21 cellular contexts compared by ENCODE assay signal in the genomic region with DNA sequence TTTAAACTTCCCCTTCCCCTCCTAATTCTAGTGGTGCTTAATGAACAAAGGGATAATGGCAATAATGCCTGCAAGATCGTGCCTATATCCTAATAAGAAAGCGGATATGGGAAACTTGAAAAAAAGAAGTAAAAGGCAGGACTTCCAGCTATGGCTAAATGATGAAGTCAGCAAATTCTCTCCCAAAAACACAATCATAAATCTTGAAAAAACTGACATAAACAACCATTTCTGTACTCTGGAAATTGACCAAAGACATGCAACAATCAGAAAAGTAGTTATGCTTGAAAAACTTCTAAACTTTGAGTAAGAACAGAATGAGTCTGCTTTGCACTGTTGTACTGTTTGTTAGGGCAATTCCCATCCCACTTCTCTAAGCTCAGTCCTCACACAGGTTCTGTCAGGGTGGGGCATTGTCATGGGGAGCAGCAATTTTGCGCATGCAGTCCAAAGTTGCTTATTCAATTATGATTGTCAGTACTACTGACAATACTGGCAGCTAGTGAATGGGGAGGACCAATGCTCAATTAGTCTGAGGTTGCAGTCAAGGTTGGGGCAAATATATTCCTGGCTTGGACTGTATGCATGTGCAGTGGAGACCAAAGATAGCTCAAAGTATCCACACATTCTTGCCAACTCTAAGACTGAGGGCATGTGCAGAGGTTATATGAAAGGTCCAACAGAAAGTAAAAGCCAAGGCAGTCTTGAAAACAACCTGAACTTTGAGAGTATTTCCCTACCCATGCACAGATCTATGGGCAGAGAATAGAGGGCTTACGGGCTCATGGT. TPM values are rescaled to one million over a fixed set of nuclear protein-coding genes. Genes with fewer than 3 reads are reported as not detected.
DNase-seq lines count a peak whose midpoint lies in the region; ATAC-seq, FAIRE-seq and TF ChIP-seq lines count a peak whose summit lies in the region.
"Had no signal": no experiment of that assay in that cellular context is flagged by ENCODE, and none has a peak within 500 bp of the region (broad histone marks: within the 10 kb centered on the region; RNA-seq: fewer than 3 reads in every experiment).

No MANE protein-coding gene starts in this region.

- peaks cover 0 to 16% (median 0%) of the 10 kb centered on the region in 11 experiments; a peak in 4 of 22 replicates for H3K27me3 ChIP-seq in BLaER1 treated with 17β-estradiol and CSF1 and Interleukin-3, amounts not matched to agents 10 nM and 100 nM
- no peaks in the 10 kb centered on the region for H3K27me3 ChIP-seq in GM12878 (replicated peaks in 1 of 2; ENCODE audit: control insufficient read depth in 2 of 2, insufficient read depth in 2 of 2, low read length in 1 of 2)
- H3K27me3 ChIP-seq in left ventricle myocardium inferior (ENCODE audit: low read depth), result no peaks in the 10 kb centered on the region
- H3K27me3 ChIP-seq: SJCRH30 had no signal

- CTCF ChIA-PET in GM12878 (lab: Yijun Ruan, JAX), result interaction anchor here (0.6 to 14.1 kb wide), 12 partner anchors 11 to 772 kb away, joined by 3 to 175 read pairs (median 6); partner anchors contain the start of gene ARHGAP22

- SMC1A ChIA-PET in GM12878 (lab: Charles Lee; ENCODE audit: uncharacterized antibody, unreplicated experiment), result interaction anchor here (0.7 to 11.2 kb wide), 16 partner anchors 8 to 307 kb away, joined by 3 to 174 read pairs (median 6); partner anchors contain the start of gene ARHGAP22

- POLR2A ChIA-PET in GM12878 (lab: Charles Lee), result interaction anchor here (1.1 to 2.8 kb wide), 4 partner anchors 13 to 28 kb away, joined by 3 to 13 read pairs (median 8); no protein-coding TSS in a partner anchor

- TF ChIP-seq EP300 in GM12878 (IDR thresholded peaks at IDR 0.05; ENCODE audit: borderline replicate concordance in 1 of 2, control insufficient read depth in 1 of 2, low read depth in 2 of 2, low read length in 2 of 2), result no peak

- TF ChIP-seq POLR2A in GM12878 (IDR thresholded peaks at IDR 0.05; ENCODE audit: low read depth, low read length), result no peak

- peak overlapping the region in 8 of 11 experiments; percentile 43 to 92 (median 77); a peak in 16 of 22 replicates for H3K4me2 ChIP-seq in BLaER1 treated with 17β-estradiol and CSF1 and Interleukin-3, amounts not matched to agents 10 nM and 100 nM
- H3K4me2 ChIP-seq in GM12878 (ENCODE audit: control insufficient read depth, insufficient read depth), result peak overlapping the region; percentile 36

- TF ChIP-seq RAD21 in GM12878 (IDR thresholded peaks at IDR 0.05; ENCODE audit: insufficient read depth, low read depth, low read length), result no peak

- H3K9ac ChIP-seq in BLaER1 treated with 17β-estradiol and CSF1 and Interleukin-3, amounts not matched to agents 10 nM and 100 nM, result peak overlapping the region in 4 of 11 experiments; percentile 48 to 61 (median 56); a peak in 6 of 22 replicates
- no peak overlapping the region for H3K9ac ChIP-seq in GM12878 (ENCODE audit: control insufficient read depth, insufficient read depth, low read length)

- H3K9me3 ChIP-seq in BLaER1 treated with 17β-estradiol and CSF1 and Interleukin-3, amounts not matched to agents 10 nM and 100 nM (replicated peaks in 1 of 11), result peaks cover 19 to 36% (median 22%) of the 10 kb centered on the region in 11 experiments; a peak in 19 of 22 replicates
- H3K9me3 ChIP-seq in GM12878 (replicated peaks; ENCODE audit: control insufficient read depth, insufficient read depth, low read length) (peaks cover 2% of the 10 kb centered on the region), left ventricle myocardium inferior (replicated peaks) (peaks cover 30% of the 10 kb centered on the region)
- H3K9me3 ChIP-seq: SJCRH30 had no signal

- RAD21 ChIA-PET in GM12878 (lab: Charles Lee; ENCODE audit: unreplicated experiment), result interaction anchor here (0.7 to 3.3 kb wide), 13 partner anchors 9 to 88 kb away, joined by 3 to 30 read pairs (median 5); no protein-coding TSS in a partner anchor

- BruUV-seq in GM12878 (replicated peaks; lab: Mats Ljungman, UMichigan), result no TSS peak

- peak; percentile 41 for FAIRE-seq in GM12878 (lab: Jason Lieb, UNC)
- FAIRE-seq: G401.6 had no signal

- H2AFZ ChIP-seq in GM12878 (ENCODE audit: control insufficient read depth, low read depth, low read length), result peak overlapping the region; percentile 15

- in situ Hi-C loops in GM12878 (cut with MboI), result no loop called here

- intact Hi-C loops in GM12878 (cut with micrococcal nuclease; ENCODE audit: unreplicated experiment), result no loop called here
- intact Hi-C loops in left ventricle myocardium inferior (cut with micrococcal nuclease), result no loop called here

- peak; percentile 51 for DNase-seq in CD1c-positive myeloid dendritic cell (ENCODE audit: extremely low spot score)
- no peak for DNase-seq in GM12878 (ENCODE audit: low read depth, low spot score)
- DNase-seq in left ventricle myocardium inferior, result no peak
- DNase-seq in stimulated activated naive CD8-positive, alpha-beta T cell treated with anti-CD3 and anti-CD28 coated beads, Interleukin-15, Interleukin-2, amounts not matched to agents 100 U/mL and 50 U/mL, for 24 hours, result no peak
- DNase-seq: AML-193; Caco-2; CD4-positive, CD25-positive, alpha-beta regulatory T cell; NCI-H1048; NCI-H1436; NCI-H1930; NCI-H345; NCI-H524 treated with DMSO at 0.1 percent for 48 hours; PC-3; RPMI8226; SJCRH30 had no signal

- peak overlapping the region in 9 of 11 experiments; percentile 8 to 76 (median 67); a peak in 16 of 22 replicates for H3K27ac ChIP-seq in BLaER1 treated with 17β-estradiol and CSF1 and Interleukin-3, amounts not matched to agents 10 nM and 100 nM
- H3K27ac ChIP-seq in GM12878 (ENCODE audit: control insufficient read depth, insufficient read depth) (peak overlapping the region; percentile 53; the same call in 1 of the 2 replicates), left ventricle myocardium inferior (replicated peaks) (peak overlapping the region; percentile 48)
- H3K27ac ChIP-seq: SJCRH30 had no signal

- peaks cover 25 to 69% (median 50%) of the 10 kb centered on the region in 10 experiments for H3K4me1 ChIP-seq in BLaER1 treated with 17β-estradiol and CSF1 and Interleukin-3, amounts not matched to agents 10 nM and 100 nM
- peaks cover 26% of the 10 kb centered on the region for H3K4me1 ChIP-seq in GM12878 (ENCODE audit: control insufficient read depth, insufficient read depth, low read length)
- H3K4me1 ChIP-seq in left ventricle myocardium inferior, result peaks cover 16% of the 10 kb centered on the region
- H3K4me1 ChIP-seq: Caco-2, SJCRH30 had no signal

- H3K79me2 ChIP-seq in GM12878 (ENCODE audit: control insufficient read depth, insufficient read depth, low read length), result no peaks in the 10 kb centered on the region; the same call in 1 of the 2 replicates

- peaks cover 0 to 3% (median 0%) of the 10 kb centered on the region in 11 experiments; a peak in 1 of 22 replicates for H3K36me3 ChIP-seq in BLaER1 treated with 17β-estradiol and CSF1 and Interleukin-3, amounts not matched to agents 10 nM and 100 nM
- H3K36me3 ChIP-seq in GM12878 (ENCODE audit: control insufficient read depth in 2 of 2, insufficient read depth in 2 of 2, low read length in 1 of 2), result no peaks in the 10 kb centered on the region
- H3K36me3 ChIP-seq in left ventricle myocardium inferior, result no peaks in the 10 kb centered on the region
- H3K36me3 ChIP-seq: SJCRH30 had no signal

- H3K4me3 ChIP-seq in BLaER1 treated with 17β-estradiol and CSF1 and Interleukin-3, amounts not matched to agents 10 nM and 100 nM, result peak overlapping the region in 2 of 10 experiments; percentile 15 to 19; a peak in 1 of 20 replicates
- H3K4me3 ChIP-seq in GM12878, result 0 out of 2 replicates have a peak overlapping the region, but pooled peaks have one; percentile 10
- no peak overlapping the region for H3K4me3 ChIP-seq in left ventricle myocardium inferior
- H3K4me3 ChIP-seq: SJCRH30 had no signal

- ATAC-seq in GM12878 (peak; percentile 46), GM21423 (IDR thresholded peaks at IDR 0.05; ENCODE audit: unreplicated experiment) (no peak), GM19452 (IDR thresholded peaks at IDR 0.05; ENCODE audit: unreplicated experiment) (no peak)
- no peak for ATAC-seq in stimulated activated naive CD8-positive, alpha-beta T cell treated with anti-CD3 and anti-CD28 coated beads, Interleukin-15, Interleukin-2, amounts not matched to agents 100 U/mL and 50 U/mL, for 24 hours
- ATAC-seq: PC-3 had no signal

- 62% methylated on average over 4 of the region's 4 CpGs for whole genome bisulfite sequencing in GM12878 (ENCODE audit: insufficient coverage, insufficient replicate concordance, low lambda C conversion rate, missing lambda C conversion rate)

- no peaks in the 10 kb centered on the region for H4K20me1 ChIP-seq in BLaER1 treated with 17β-estradiol and CSF1 and Interleukin-3, amounts not matched to agents 10 nM and 100 nM
- no peaks in the 10 kb centered on the region for H4K20me1 ChIP-seq in GM12878 (ENCODE audit: control insufficient read depth, insufficient read depth)

- TF ChIP-seq CTCF in GM12878 (IDR thresholded peaks at IDR 0.05 in 2 of 3, conservative IDR thresholded peaks at IDR 0.05 in 1 of 3; ENCODE audit: control insufficient read depth in 2 of 3, extremely low read depth in 1 of 3, insufficient read depth in 1 of 3, low read depth in 3 of 3, low read length in 3 of 3) (no peak), left ventricle myocardium inferior (IDR thresholded peaks at IDR 0.05; ENCODE audit: borderline replicate concordance) (no peak)

RNA-seq across cellular contexts. Expression of gene ARHGAP22, which starts 34.1 kb away (rescaled TPM):
- total RNA-seq in GM12878 (2013; cell fraction: nucleolus; rRNA removed), result 17.6 and 21.3 TPM in 2 replicates
- not detected in 2 replicates for total RNA-seq in GM12878 (2014; rRNA removed)
- not detected in 2 replicates for total RNA-seq in GM12878 (2014; rRNA removed; fragmentation: Illumina TruSeq; extraction: Trizol)
- total RNA-seq in GM12878 (2021), result 0.18 and 0.45 TPM in 2 replicates
- polyA plus RNA-seq in GM12878 (2011; ENCODE audit: low read depth), result not detected
- 0.61 and 1.0 TPM in 2 replicates for polyA plus RNA-seq in GM12878 (2011; rRNA removed)
- polyA plus RNA-seq in GM12878 (2011; cell fraction: cytosol; rRNA removed), result 0.36 and 0.82 TPM in 2 replicates
- polyA plus RNA-seq in GM12878 (2011; cell fraction: nucleus; rRNA removed), result 2.2 and 2.9 TPM in 2 replicates
- polyA plus RNA-seq in GM12878 (2012), result 0.73 and 0.76 TPM in 2 replicates
- not detected in 2 replicates for polyA plus RNA-seq in GM12878 (2014; fragmentation: Illumina TruSeq; extraction: Trizol)
- polyA plus RNA-seq in GM12878 (2014; fragmentation: Nextera tagmentation; extraction: Ambion mirVana), result under 1 TPM in 1 of 2 experiments, not detected in 1; 0.07 TPM
- polyA plus RNA-seq in GM12878 (2014; rRNA removed), result 0.08 TPM in 1 of 2 replicates, not detected in the other
- polyA plus RNA-seq in GM12878 (2016; fragmentation: Nextera tagmentation; extraction: Ambion mirVana), result under 1 TPM in 1 of 2 experiments, not detected in 1; 0.56 TPM
- 0.73 and 0.88 TPM in 2 replicates for polyA minus RNA-seq in GM12878 (2011; rRNA and poly(A)+ RNA removed)
- polyA minus RNA-seq in GM12878 (2011; cell fraction: cytosol; rRNA and poly(A)+ RNA removed), result not detected in 2 replicates
- 2.8 and 3.5 TPM in 2 replicates for polyA minus RNA-seq in GM12878 (2011; cell fraction: nucleus; rRNA and poly(A)+ RNA removed)
- 3.8 TPM for total RNA-seq in left ventricle myocardium inferior
- total RNA-seq: SJCRH30 had no signal
- polyA plus RNA-seq: CD4-positive, CD25-positive, alpha-beta regulatory T cell had no signal

RNA-seq across cellular contexts. Expression of gene WDFY4, which starts 45.7 kb away (rescaled TPM):
- 484 and 561 TPM in 2 replicates for total RNA-seq in GM12878 (2013; cell fraction: nucleolus; rRNA removed)
- total RNA-seq in GM12878 (2014; rRNA removed) (81.2 and 82.2 TPM in 2 replicates), GM12878 (2014; rRNA removed; fragmentation: Illumina TruSeq; extraction: Trizol) (36.3 and 38.1 TPM in 2 replicates), GM12878 (2021) (132 and 136 TPM in 2 replicates), left ventricle myocardium inferior (1.5 TPM)
- polyA plus RNA-seq in GM12878 (2011; ENCODE audit: low read depth), result 16.4 TPM
- polyA plus RNA-seq in GM12878 (2011; rRNA removed) (24.4 and 58.0 TPM in 2 replicates), GM12878 (2014; fragmentation: Illumina TruSeq; extraction: Trizol) (34.4 and 49.4 TPM in 2 replicates), GM12878 (2014; fragmentation: Nextera tagmentation; extraction: Ambion mirVana) (10 to 100 TPM; 13.5 to 13.9 TPM), GM12878 (2014; rRNA removed) (70.3 and 78.5 TPM in 2 replicates), GM12878 (2016; fragmentation: Nextera tagmentation; extraction: Ambion mirVana) (10 to 100 TPM; 31.7 to 45.2 TPM)
- polyA plus RNA-seq in GM12878 (2011; cell fraction: cytosol; rRNA removed), result 46.0 and 51.0 TPM in 2 replicates
- polyA plus RNA-seq in GM12878 (2011; cell fraction: nucleus; rRNA removed), result 214 and 216 TPM in 2 replicates
- 26.0 and 43.0 TPM in 2 replicates for polyA plus RNA-seq in GM12878 (2012)
- polyA minus RNA-seq in GM12878 (2011; rRNA and poly(A)+ RNA removed), result 149 and 180 TPM in 2 replicates
- 57.9 and 65.2 TPM in 2 replicates for polyA minus RNA-seq in GM12878 (2011; cell fraction: cytosol; rRNA and poly(A)+ RNA removed)
- polyA minus RNA-seq in GM12878 (2011; cell fraction: nucleus; rRNA and poly(A)+ RNA removed), result 153 and 224 TPM in 2 replicates
- total RNA-seq: Caco-2, H4, MCF 10A, PC-3, SJCRH30 had no signal

Comparison
In these comparisons a context has a peak if more than half of its experiments do, and no peak if none do; other contexts are left out.
1. RNA of gene WDFY4, which starts 45.7 kb away (total RNA-seq): 36.3 to 561 TPM in GM12878; 1.5 TPM in left ventricle myocardium inferior (single experiment); every median in the first group is over 10 times any median in the second.
2. Peak in every context shown above with its lines, with median percentiles within 50 percentile points of each other: H3K27ac ChIP-seq.